ENCODE assay signal across 2 cellular contexts in genomic region chr1:34845131-34845901, GRCh38.
A peak's percentile ranks its signal among the peaks of the same experiment; 100 is the strongest.
TF ChIP-seq lines count a peak whose summit lies in the region.

No MANE protein-coding gene starts in this region.

TF ChIP-seq in K562, 482 proteins besides CTCF, POLR2A, EP300 and RAD21 (continues in another document):
- TF ChIP-seq ZNF592 (IDR thresholded peaks at IDR 0.05) = peak; percentile 76
- peak; percentile 63 for TF ChIP-seq CXXC5 (CRISPR knock-in tag; IDR thresholded peaks at IDR 0.05)
- TF ChIP-seq CEBPZ (IDR thresholded peaks at IDR 0.05; ENCODE audit: borderline replicate concordance, low read depth, low read length) = no peak
- TF ChIP-seq ZEB2 (IDR thresholded peaks at IDR 0.05) = peak; percentile 36; the same call in 1 of the 2 replicates
- peak in 1 of 2 experiments; percentile 63; a peak in 1 of 3 replicates for TF ChIP-seq CBX3 (IDR thresholded peaks at IDR 0.05; ENCODE audit: borderline replicate concordance in 1 of 2, low read length in 2 of 2)
- no peak for TF ChIP-seq ZNF551 (CRISPR knock-in tag; IDR thresholded peaks at IDR 0.05)
- peak; percentile 37 for TF ChIP-seq ZFP36 (IDR thresholded peaks at IDR 0.05; ENCODE audit: low read depth, low read length, partially characterized antibody)
- no peak for TF ChIP-seq ZBTB26 (CRISPR knock-in tag; IDR thresholded peaks at IDR 0.05)
- TF ChIP-seq SMAD4 (CRISPR knock-in tag; conservative IDR thresholded peaks at IDR 0.05) = peak; percentile 85
- no peak for TF ChIP-seq RFX7 (CRISPR knock-in tag; IDR thresholded peaks at IDR 0.05)
- peak; percentile 69 for TF ChIP-seq ESRRA (IDR thresholded peaks at IDR 0.05; ENCODE audit: borderline replicate concordance, low read depth)
- peak; percentile 25; the same call in 1 of the 2 replicates for TF ChIP-seq NFRKB (IDR thresholded peaks at IDR 0.05; ENCODE audit: low read depth)
- TF ChIP-seq ZNF395 (CRISPR knock-in tag; IDR thresholded peaks at IDR 0.05) = peak; percentile 52
- peak in 1 of 2 experiments; percentile 58; a peak in 1 of 4 replicates for TF ChIP-seq HDAC1 (IDR thresholded peaks at IDR 0.05)
- TF ChIP-seq SPI1 (IDR thresholded peaks at IDR 0.05; ENCODE audit: borderline replicate concordance, low read depth, low read length) = peak; percentile 75; the same call in 1 of the 2 replicates
- peak; percentile 34; the same call in 1 of the 2 replicates for TF ChIP-seq HES1 (IDR thresholded peaks at IDR 0.05; ENCODE audit: low read depth)
- TF ChIP-seq SIRT6 (IDR thresholded peaks at IDR 0.05; ENCODE audit: low read depth, low read length) = no peak

TF ChIP-seq in HepG2, 621 proteins besides CTCF, POLR2A, EP300 and RAD21:
- TF ChIP-seq HNF1B (CRISPR knock-in tag; IDR thresholded peaks at IDR 0.05) (no peak), PREB (CRISPR knock-in tag; IDR thresholded peaks at IDR 0.05) (no peak), ZBTB7B (CRISPR knock-in tag; IDR thresholded peaks at IDR 0.05) (no peak), ZSCAN5A (CRISPR knock-in tag; IDR thresholded peaks at IDR 0.05; ENCODE audit: borderline replicate concordance) (no peak), TEF (CRISPR knock-in tag; IDR thresholded peaks at IDR 0.05) (no peak), ZSCAN29 (CRISPR knock-in tag; conservative IDR thresholded peaks at IDR 0.05) (no peak), ZNF777 (CRISPR knock-in tag; IDR thresholded peaks at IDR 0.05) (no peak), THAP7 (CRISPR knock-in tag; IDR thresholded peaks at IDR 0.05) (no peak), TBP (CRISPR knock-in tag; IDR thresholded peaks at IDR 0.05) (no peak), RFXAP (CRISPR knock-in tag; IDR thresholded peaks at IDR 0.05; ENCODE audit: borderline replicate concordance) (no peak), AKNA (CRISPR knock-in tag; IDR thresholded peaks at IDR 0.05; ENCODE audit: borderline replicate concordance) (no peak), KAT7 (CRISPR knock-in tag; IDR thresholded peaks at IDR 0.05; ENCODE audit: borderline replicate concordance) (no peak), ZHX2 (IDR thresholded peaks at IDR 0.05; ENCODE audit: low read depth) (no peak), ZHX2 (CRISPR knock-in tag; IDR thresholded peaks at IDR 0.05; ENCODE audit: borderline replicate concordance) (no peak), SRSF9 (IDR thresholded peaks at IDR 0.05; ENCODE audit: borderline replicate concordance, insufficient read depth, low read depth, low read length, poor library complexity, severe bottlenecking) (no peak), ZNF772 (CRISPR knock-in tag; IDR thresholded peaks at IDR 0.05) (no peak), HOXA5 (CRISPR knock-in tag; IDR thresholded peaks at IDR 0.05) (no peak)
